10 cellular contexts compared by ENCODE assay signal in genomic region chr2:158994920-158995676, GRCh38. TPM values are rescaled to one million over a fixed set of nuclear protein-coding genes. Genes with fewer than 3 reads are reported as not detected.
DNase-seq lines count a peak whose midpoint lies in the region; ATAC-seq and TF ChIP-seq lines count a peak whose summit lies in the region.
"Had no signal": no experiment of that assay in that cellular context is flagged by ENCODE, and none has a peak within 500 bp of the region (broad histone marks: within the 10 kb centered on the region; RNA-seq: fewer than 3 reads in every experiment).

No MANE protein-coding gene starts in this region.

- WGBS in GM23248 (ENCODE audit: low coverage in 1 of 2, low lambda C conversion rate in 2 of 2, missing lambda C conversion rate in 2 of 2), 2 experiments, result 87 to 90% methylated on average over 5 of the region's 5 CpGs

- H3K27me3 ChIP-seq in neural progenitor cell (no peaks in the 10 kb centered on the region), GM23248 (replicated peaks; ENCODE audit: insufficient read depth) (no peaks in the 10 kb centered on the region)
- H3K27me3 ChIP-seq: vagina had no signal

- H3K36me3 Mint-ChIP-seq in WTC11 (no peaks in the 10 kb centered on the region), neural progenitor cell (no peaks in the 10 kb centered on the region)

- H3K9me3 ChIP-seq in neural progenitor cell (ENCODE audit: low read depth) (no peaks in the 10 kb centered on the region), GM23248 (ENCODE audit: low read depth) (no peaks in the 10 kb centered on the region)
- H3K9me3 ChIP-seq: vagina had no signal

- H3K36me3 ChIP-seq in neural progenitor cell (no peaks in the 10 kb centered on the region), GM23248 (ENCODE audit: low read depth) (no peaks in the 10 kb centered on the region)
- H3K36me3 ChIP-seq: vagina had no signal

- peaks cover 15% of the 10 kb centered on the region for H3K4me1 Mint-ChIP-seq in WTC11
- peaks cover 21% of the 10 kb centered on the region for H3K4me1 Mint-ChIP-seq in neural progenitor cell

- POLR2A ChIA-PET in WTC11 (lab: Charles Lee), result no interaction called here

- no peak for TF ChIP-seq CTCF in WTC11 (IDR thresholded peaks at IDR 0.05)
- TF ChIP-seq CTCF in neural progenitor cell (IDR thresholded peaks at IDR 0.05), result no peak

- H3K27ac Mint-ChIP-seq in WTC11, result no peak overlapping the region; the same call in 1 of the 2 replicates
- no peak overlapping the region for H3K27ac Mint-ChIP-seq in neural progenitor cell
- H3K27ac Mint-ChIP-seq: activated naive CD4-positive, alpha-beta T cell treated with anti-CD3 and anti-CD28 coated beads for 36 hours had no signal

- no peak overlapping the region for H3K4me2 ChIP-seq in neural progenitor cell
- no peak overlapping the region for H3K4me2 ChIP-seq in GM23248 (ENCODE audit: unreplicated experiment)

- H3K79me2 ChIP-seq in neural progenitor cell (ENCODE audit: low read depth) (no peaks in the 10 kb centered on the region), GM23248 (ENCODE audit: insufficient read depth) (peaks cover 86% of the 10 kb centered on the region)

- H3K27me3 Mint-ChIP-seq in WTC11 (ENCODE audit: low read depth) (no peaks in the 10 kb centered on the region), neural progenitor cell (ENCODE audit: insufficient read depth, low read depth) (no peaks in the 10 kb centered on the region)

- TF ChIP-seq EP300 in Ishikawa (IDR thresholded peaks at IDR 0.05; ENCODE audit: borderline replicate concordance), result no peak

- no peak overlapping the region for H3K4me3 Mint-ChIP-seq in WTC11
- no peak overlapping the region for H3K4me3 Mint-ChIP-seq in neural progenitor cell
- H3K4me3 Mint-ChIP-seq: activated naive CD4-positive, alpha-beta T cell treated with anti-CD3 and anti-CD28 coated beads for 36 hours had no signal

- TF ChIP-seq RAD21 in Ishikawa (IDR thresholded peaks at IDR 0.05; ENCODE audit: low read depth), result no peak

- H3K9me3 Mint-ChIP-seq in WTC11 (no peaks in the 10 kb centered on the region), neural progenitor cell (peaks cover 4% of the 10 kb centered on the region)
- H3K9me3 Mint-ChIP-seq: activated naive CD4-positive, alpha-beta T cell treated with anti-CD3 and anti-CD28 coated beads for 36 hours had no signal

- H3K27ac ChIP-seq in neural progenitor cell (no peak overlapping the region), GM23248 (no peak overlapping the region)
- H3K27ac ChIP-seq: vagina had no signal

- no peaks in the 10 kb centered on the region for H3K9me2 ChIP-seq in GM23248 (ENCODE audit: insufficient read depth)

- peak; percentile 52 for ATAC-seq in GM18867 (IDR thresholded peaks at IDR 0.05; ENCODE audit: unreplicated experiment)
- peak; percentile 83 for ATAC-seq in WTC11
- no peak for ATAC-seq in HG03442 (IDR thresholded peaks at IDR 0.05; ENCODE audit: unreplicated experiment)

- DNase-seq in WTC11 (ENCODE audit: low spot score), result no peak
- peak; percentile 29 for DNase-seq in neural progenitor cell (ENCODE audit: low spot score)
- no peak for DNase-seq in GM23248
- DNase-seq in cortex of kidney (lab: John Stamatoyannopoulos, UW), result no peak
- DNase-seq: activated naive CD4-positive, alpha-beta T cell treated with anti-CD3 and anti-CD28 coated beads for 36 hours; stimulated activated CD4-positive, alpha-beta T cell treated with anti-CD3 and anti-CD28 coated beads, Interleukin-4, amount 100 ng/mL, for 24 hours had no signal

- H3K4me1 ChIP-seq in neural progenitor cell, result peaks cover 10% of the 10 kb centered on the region
- H3K4me1 ChIP-seq in GM23248 (ENCODE audit: insufficient read depth), result peaks cover 56% of the 10 kb centered on the region

- H2AFZ ChIP-seq in neural progenitor cell (replicated peaks), result no peak overlapping the region
- no peak overlapping the region for H2AFZ ChIP-seq in GM23248

- H3F3A ChIP-seq in neural progenitor cell (ENCODE audit: low read depth), result no peaks in the 10 kb centered on the region
- H3F3A ChIP-seq in GM23248 (ENCODE audit: insufficient read depth), result peaks cover 16% of the 10 kb centered on the region

- H3K9ac ChIP-seq in neural progenitor cell (no peak overlapping the region), GM23248 (no peak overlapping the region)

- no peak overlapping the region for H3K4me3 ChIP-seq in neural progenitor cell
- H3K4me3 ChIP-seq in GM23248, result no peak overlapping the region
- H3K4me3 ChIP-seq: vagina had no signal

- CTCF ChIA-PET in WTC11 (lab: Charles Lee), result interaction anchor here (0.7 to 1.4 kb wide), 2 partner anchors 124 to 146 kb away, joined by 3 to 5 read pairs; no protein-coding TSS in a partner anchor

- in situ Hi-C loops in GM23248 (cut with MboI), result no loop called here

- peaks cover 6% of the 10 kb centered on the region for H4K20me1 ChIP-seq in neural progenitor cell (ENCODE audit: low read depth)
- H4K20me1 ChIP-seq in GM23248 (ENCODE audit: insufficient read depth), result 0 out of 2 replicates have a peak, but pooled peaks cover 2% of the 10 kb centered on the region

TF ChIP-seq in Ishikawa, 13 proteins besides CTCF, POLR2A, EP300 and RAD21:
- TF ChIP-seq CEBPB (IDR thresholded peaks at IDR 0.05), result 0 out of 2 replicates have a peak, but pooled peaks have one; percentile 42
- no peak for TF ChIP-seq ZBTB7A (IDR thresholded peaks at IDR 0.05; ENCODE audit: low read depth)
- no peak for TF ChIP-seq NFIC (IDR thresholded peaks at IDR 0.05)
- TF ChIP-seq EGR1 (IDR thresholded peaks at IDR 0.05), result no peak

TF ChIP-seq in WTC11, 78 proteins besides CTCF, POLR2A, EP300 and RAD21:
- no peak for TF ChIP-seq ZNF219 (CRISPR knock-in tag; IDR thresholded peaks at IDR 0.05; ENCODE audit: borderline replicate concordance)
- no peak for TF ChIP-seq KAT7 (CRISPR knock-in tag; IDR thresholded peaks at IDR 0.05; ENCODE audit: borderline replicate concordance)
- TF ChIP-seq JAZF1 (CRISPR knock-in tag; IDR thresholded peaks at IDR 0.05), result no peak

RNA-seq across cellular contexts. Expression of gene TANC1, which starts 26.7 kb away (rescaled TPM):
- total RNA-seq in WTC11 (2021) (8.5 to 11.6 TPM (median 8.7 TPM) in 3 replicates), neural progenitor cell (ENCODE audit: low replicate concordance) (7.5 and 11.9 TPM in 2 replicates)
- total RNA-seq in GM23248 (2014; rRNA removed; shearing (Covaris generic)), result 12.1 and 16.3 TPM in 2 replicates
- 7.6 and 8.2 TPM in 2 replicates for polyA plus RNA-seq in GM23248 (2016; fragmentation: Nextera tagmentation; extraction: Ambion mirVana)
